ENCODE assay signal across 34 cellular contexts in genomic region chr13:35781661-35782060, GRCh38.
"Had no signal": no experiment of that assay in that cellular context is flagged by ENCODE, and none has a peak within 500 bp of the region (broad histone marks: within the 10 kb centered on the region; RNA-seq: fewer than 3 reads in every experiment).

No MANE protein-coding gene starts in this region.

- H3K27ac ChIP-seq: cardiac muscle cell, PC-9, RWPE1 had no signal

- H3K4me3 ChIP-seq: cardiac muscle cell, PC-9 had no signal

- ATAC-seq: activated CD4-positive, alpha-beta T cell treated with anti-CD3 and anti-CD28 coated beads for 36 hours; activated CD4-positive, CD25-positive, alpha-beta regulatory T cell treated with anti-CD3 and anti-CD28 coated beads, Interleukin-2, amount 50 U/mL, for 24 hours; activated naive CD4-positive, alpha-beta T cell treated with anti-CD3 and anti-CD28 coated beads, Interleukin-2, amount 50 U/mL, for 72 hours; activated T-cell treated with anti-CD3 and anti-CD28 coated beads, Interleukin-2, amount 50 U/mL, for 4 hours; Right ventricle myocardium inferior; WTC11 had no signal

- H3K27me3 ChIP-seq: cardiac muscle cell had no signal

- DNase-seq: activated CD4-positive, alpha-beta T cell treated with anti-CD3 and anti-CD28 coated beads for 36 hours; activated CD4-positive, alpha-beta T cell treated with anti-CD3 and anti-CD28 coated beads, Interleukin-2, amount 10 ng/mL, durations not matched to agents 7 days and 5 days; activated CD4-positive, alpha-beta T cell treated with anti-CD3 and anti-CD28 coated beads, Interleukin-2, amount 50 U/mL, for 48 hours; activated CD8-positive, alpha-beta memory T cell treated with anti-CD3 and anti-CD28 coated beads, Interleukin-2, amount 50 U/mL, for 4 hours; activated gamma-delta T cell treated with Interleukin-2 at 50 U/mL for 16 hours; activated naive CD4-positive, alpha-beta T cell treated with anti-CD3 and anti-CD28 coated beads for 36 hours; activated T-cell treated with anti-CD3 and anti-CD28 coated beads for 4 hours; activated T-cell treated with anti-CD3 and anti-CD28 coated beads, Interleukin-2, amount 50 U/mL, for 4 hours; anterior cingulate cortex; Kasumi-1; KG1; MM.1S; MV-4-11; NCI-H1092; NCI-H1436 treated with DMSO at 0.1 percent for 48 hours; NCI-H1694 treated with DMSO at 0.1 percent for 48 hours; NCI-H2029 treated with DMSO at 0.1 percent for 48 hours; NCI-H2107; NCI-H2171; NCI-H446 treated with DMSO at 0.1 percent for 48 hours; NCI-H69; NK-92 treated with Interleukin-12 subunit alpha and Interleukin-12 subunit beta, amount 100 ng/mL, for 24 hours; PC-9; SIG-M5; SW 1271; T-helper 1 cell; T-helper 2 cell; T-helper 9 cell had no signal

- H3K36me3 ChIP-seq: cardiac muscle cell had no signal

- H3K4me2 ChIP-seq: PC-9 had no signal
